Comparison of ENCODE assay signal across 20 cellular contexts in the genomic region with DNA sequence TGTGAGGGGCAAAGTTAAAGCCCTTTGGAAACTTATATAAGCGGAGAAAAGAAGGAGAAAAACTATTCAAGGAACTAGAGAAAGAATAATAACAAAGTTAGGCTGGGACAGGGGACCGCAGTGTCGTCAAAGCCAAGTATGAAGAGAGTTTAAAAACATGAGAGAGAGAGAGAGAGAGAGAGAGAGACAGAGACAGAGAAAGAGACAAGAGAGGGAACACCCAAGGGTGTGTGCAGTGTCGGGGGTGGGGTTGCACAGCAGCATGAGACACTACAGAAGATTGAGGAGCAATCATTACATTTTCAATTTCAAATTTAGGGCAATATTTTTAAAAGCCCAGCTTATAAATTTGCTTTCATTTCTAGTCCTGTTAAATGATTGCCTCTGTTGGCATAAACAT.
DNase-seq lines count a peak whose midpoint lies in the region; ATAC-seq and TF ChIP-seq lines count a peak whose summit lies in the region.
"Had no signal": no experiment of that assay in that cellular context is flagged by ENCODE, and none has a peak within 500 bp of the region (broad histone marks: within the 10 kb centered on the region; RNA-seq: fewer than 3 reads in every experiment).

No MANE protein-coding gene starts in this region.

- ATAC-seq in left cardiac atrium (no peak), left ventricle myocardium superior (peak; percentile 52)
- ATAC-seq: CD8-positive, alpha-beta T cell; GM12878; HCT116 had no signal

- no peak overlapping the region for H2AFZ ChIP-seq in smooth muscle cell (ENCODE audit: low read depth)

- H3K4me1 Mint-ChIP-seq in activated CD4-positive, alpha-beta T cell treated with anti-CD3 and anti-CD28 coated beads, Interleukin-2, amount 10 ng/mL, durations not matched to agents 7 days and 5 days = peaks cover 5% of the 10 kb centered on the region
- H3K4me1 Mint-ChIP-seq: B cell had no signal

- intact Hi-C loops in left ventricle myocardium inferior (cut with micrococcal nuclease) = no loop called here
- intact Hi-C loops in left cardiac atrium (cut with DNase I) = no loop called here
- intact Hi-C loops in left ventricle myocardium superior (cut with micrococcal nuclease) = no loop called here

- no peaks in the 10 kb centered on the region for H3K27me3 Mint-ChIP-seq in activated CD4-positive, alpha-beta T cell treated with anti-CD3 and anti-CD28 coated beads, Interleukin-2, amount 10 ng/mL, durations not matched to agents 7 days and 5 days
- H3K27me3 Mint-ChIP-seq: B cell had no signal

- H4K20me1 ChIP-seq in smooth muscle cell (ENCODE audit: low read depth) = no peaks in the 10 kb centered on the region

- DNase-seq in left ventricle myocardium inferior = no peak
- no peak for DNase-seq in left cardiac atrium
- DNase-seq in left ventricle myocardium superior = peak; percentile 31
- DNase-seq in NCI-H2171 treated with DMSO at 0.1 percent for 48 hours (lab: John Stamatoyannopoulos, UW) = no peak
- DNase-seq in activated CD4-positive, alpha-beta T cell treated with anti-CD3 and anti-CD28 coated beads, Interleukin-2, amount 10 ng/mL, durations not matched to agents 7 days and 5 days = no peak
- no peak for DNase-seq in smooth muscle cell (lab: John Stamatoyannopoulos, UW; ENCODE audit: unreplicated experiment)
- DNase-seq: CD8-positive, alpha-beta T cell; COR-L47; DMS 273 treated with DMSO at 0.1 percent for 48 hours; DMS53; DND-41; EL; GOT3; H7; HFFc6 had no signal

- no peaks in the 10 kb centered on the region for H3K79me2 ChIP-seq in smooth muscle cell (ENCODE audit: low read depth)

- H3F3A ChIP-seq in smooth muscle cell (ENCODE audit: low read depth) = no peaks in the 10 kb centered on the region

- H3K9me3 Mint-ChIP-seq in activated CD4-positive, alpha-beta T cell treated with anti-CD3 and anti-CD28 coated beads, Interleukin-2, amount 10 ng/mL, durations not matched to agents 7 days and 5 days = no peaks in the 10 kb centered on the region
- H3K9me3 Mint-ChIP-seq: CD8-positive, alpha-beta T cell; HFFc6 had no signal

- H3K36me3 ChIP-seq in left ventricle myocardium inferior (peaks cover 36% of the 10 kb centered on the region), stomach smooth muscle (ENCODE audit: control insufficient read depth in 2 of 2, insufficient read depth in 2 of 2, low read length in 2 of 2) (peaks cover 5 to 6% of the 10 kb centered on the region in 2 donors), smooth muscle cell (ENCODE audit: low read depth) (no peaks in the 10 kb centered on the region)

- H3K4me3 ChIP-seq in left ventricle myocardium inferior = no peak overlapping the region
- no peak overlapping the region for H3K4me3 ChIP-seq in stomach smooth muscle (ENCODE audit: low read length in 2 of 2)
- no peak overlapping the region for H3K4me3 ChIP-seq in smooth muscle cell
- H3K4me3 ChIP-seq: BLaER1 treated with 17β-estradiol and CSF1 and Interleukin-3, amounts not matched to agents 10 nM and 100 nM; GM12878 had no signal

- H3K36me3 Mint-ChIP-seq in activated CD4-positive, alpha-beta T cell treated with anti-CD3 and anti-CD28 coated beads, Interleukin-2, amount 10 ng/mL, durations not matched to agents 7 days and 5 days (ENCODE audit: low read depth) = peaks cover 34% of the 10 kb centered on the region

- no peaks in the 10 kb centered on the region for H3K9me3 ChIP-seq in left ventricle myocardium inferior (replicated peaks)
- H3K9me3 ChIP-seq in stomach smooth muscle (ENCODE audit: control insufficient read depth in 2 of 2, low read length in 2 of 2) = no peaks in the 10 kb centered on the region
- H3K9me3 ChIP-seq in smooth muscle cell (replicated peaks; ENCODE audit: low read depth) = no peaks in the 10 kb centered on the region

- WGBS in smooth muscle cell (ENCODE audit: low lambda C conversion rate) = 96% methylated on average over 4 of the region's 4 CpGs

- H3K27me3 ChIP-seq in left ventricle myocardium inferior (ENCODE audit: low read depth) (no peaks in the 10 kb centered on the region), stomach smooth muscle (ENCODE audit: control insufficient read depth in 1 of 2, insufficient read depth in 2 of 2, low read length in 2 of 2) (no peaks in the 10 kb centered on the region), smooth muscle cell (ENCODE audit: low read depth) (no peaks in the 10 kb centered on the region)
- H3K27me3 ChIP-seq: BLaER1 treated with 17β-estradiol and CSF1 and Interleukin-3, amounts not matched to agents 10 nM and 100 nM had no signal

- H3K4me3 Mint-ChIP-seq in activated CD4-positive, alpha-beta T cell treated with anti-CD3 and anti-CD28 coated beads, Interleukin-2, amount 10 ng/mL, durations not matched to agents 7 days and 5 days = no peak overlapping the region
- H3K4me3 Mint-ChIP-seq: B cell; CD8-positive, alpha-beta T cell; HFFc6 had no signal

- no peak overlapping the region for H3K4me2 ChIP-seq in smooth muscle cell
- H3K4me2 ChIP-seq: BLaER1 treated with 17β-estradiol and CSF1 and Interleukin-3, amounts not matched to agents 10 nM and 100 nM had no signal

- POLR2A ChIA-PET in activated CD4-positive, alpha-beta T cell treated with anti-CD3 and anti-CD28 coated beads, Interleukin-2, amount 10 ng/mL, durations not matched to agents 7 days and 5 days (lab: Charles Lee) = no interaction called here

- peaks cover 35% of the 10 kb centered on the region for H3K4me1 ChIP-seq in left ventricle myocardium inferior
- peaks cover 3% of the 10 kb centered on the region for H3K4me1 ChIP-seq in stomach smooth muscle (ENCODE audit: control insufficient read depth, insufficient read depth, low read length)
- H3K4me1 ChIP-seq in smooth muscle cell (ENCODE audit: low read depth) = no peaks in the 10 kb centered on the region

- CTCF ChIA-PET in activated CD4-positive, alpha-beta T cell treated with anti-CD3 and anti-CD28 coated beads, Interleukin-2, amount 10 ng/mL, durations not matched to agents 7 days and 5 days (lab: Charles Lee) = no interaction called here

- peak overlapping the region; percentile 12 for H3K27ac ChIP-seq in left ventricle myocardium inferior (replicated peaks)
- H3K27ac ChIP-seq in stomach smooth muscle (ENCODE audit: low read length) = peak overlapping the region; percentile 18
- no peak overlapping the region for H3K27ac ChIP-seq in smooth muscle cell (ENCODE audit: low read depth)
- H3K27ac ChIP-seq: BLaER1 treated with 17β-estradiol and CSF1 and Interleukin-3, amounts not matched to agents 10 nM and 100 nM had no signal

- H3K9ac ChIP-seq in stomach smooth muscle (ENCODE audit: low read length in 2 of 2) = no peak overlapping the region
- no peak overlapping the region for H3K9ac ChIP-seq in smooth muscle cell (ENCODE audit: low read depth)
- H3K9ac ChIP-seq: BLaER1 treated with 17β-estradiol and CSF1 and Interleukin-3, amounts not matched to agents 10 nM and 100 nM had no signal

- H3K27ac Mint-ChIP-seq in activated CD4-positive, alpha-beta T cell treated with anti-CD3 and anti-CD28 coated beads, Interleukin-2, amount 10 ng/mL, durations not matched to agents 7 days and 5 days = no peak overlapping the region
- H3K27ac Mint-ChIP-seq: B cell; CD8-positive, alpha-beta T cell; HFFc6 had no signal

- no peak for TF ChIP-seq CTCF in left ventricle myocardium inferior (IDR thresholded peaks at IDR 0.05; ENCODE audit: borderline replicate concordance)
- TF ChIP-seq CTCF in smooth muscle cell (IDR thresholded peaks at IDR 0.05; ENCODE audit: borderline replicate concordance, insufficient read depth, poor library complexity, severe bottlenecking) = no peak
